ENCODE assay signal across 10 cellular contexts in genomic region chr13:42275098-42275471, GRCh38. TPM values are rescaled to one million over a fixed set of nuclear protein-coding genes. Genes with fewer than 3 reads are reported as not detected.
A peak's percentile ranks its signal among the peaks of the same experiment; 100 is the strongest.
DNase-seq lines count a peak whose midpoint lies in the region; ATAC-seq and TF ChIP-seq lines count a peak whose summit lies in the region.
"Had no signal": no experiment of that assay in that cellular context is flagged by ENCODE, and none has a peak within 500 bp of the region (broad histone marks: within the 10 kb centered on the region; RNA-seq: fewer than 3 reads in every experiment).

No MANE protein-coding gene starts in this region.

- peaks cover 7% of the 10 kb centered on the region; the same call in 1 of the 2 replicates for H4K20me1 ChIP-seq in DOHH2 (ENCODE audit: control insufficient read depth, insufficient read depth, low read depth, low read length)

- H3K9me3 Mint-ChIP-seq in activated T-helper 1 cell treated with anti-CD3 and anti-CD28 coated beads, Interleukin-12 subunit alpha, Interleukin-12 subunit beta, Interleukin-2, Interleukin-4 antibody, amounts not matched to agents 30 ng/mL and 10 ng/mL and 1 ng/mL, durations not matched to agents 14 hours and 24 hours and 36 hours: peaks cover 9% of the 10 kb centered on the region

- H3K79me2 ChIP-seq in DOHH2 (ENCODE audit: control insufficient read depth, low read length): peaks cover 80% of the 10 kb centered on the region

- H3K27ac Mint-ChIP-seq in activated T-helper 1 cell treated with anti-CD3 and anti-CD28 coated beads, Interleukin-12 subunit alpha, Interleukin-12 subunit beta, Interleukin-2, Interleukin-4 antibody, amounts not matched to agents 30 ng/mL and 10 ng/mL and 1 ng/mL, durations not matched to agents 14 hours and 24 hours and 36 hours: peak overlapping the region; percentile 89

- H3K4me1 Mint-ChIP-seq in activated T-helper 1 cell treated with anti-CD3 and anti-CD28 coated beads, Interleukin-12 subunit alpha, Interleukin-12 subunit beta, Interleukin-2, Interleukin-4 antibody, amounts not matched to agents 30 ng/mL and 10 ng/mL and 1 ng/mL, durations not matched to agents 14 hours and 24 hours and 36 hours (ENCODE audit: low read depth): peaks cover 59% of the 10 kb centered on the region

- H3K9me2 ChIP-seq in DOHH2 (replicated peaks; ENCODE audit: control insufficient read depth, low read length): no peaks in the 10 kb centered on the region

- H3K27me3 Mint-ChIP-seq in activated T-helper 1 cell treated with anti-CD3 and anti-CD28 coated beads, Interleukin-12 subunit alpha, Interleukin-12 subunit beta, Interleukin-2, Interleukin-4 antibody, amounts not matched to agents 30 ng/mL and 10 ng/mL and 1 ng/mL, durations not matched to agents 14 hours and 24 hours and 36 hours (ENCODE audit: insufficient read depth): no peaks in the 10 kb centered on the region

- no peak for TF ChIP-seq CTCF in DOHH2 (IDR thresholded peaks at IDR 0.05; ENCODE audit: low read depth, low read length, poor library complexity, severe bottlenecking)

- H3K4me3 ChIP-seq in DOHH2 (ENCODE audit: low read length): peak overlapping the region; percentile 96

- no peak overlapping the region for H3K27ac ChIP-seq in DOHH2 (ENCODE audit: low read depth, low read length)
- H3K27ac ChIP-seq: KMS-11 had no signal

- H3F3A ChIP-seq in DOHH2 (ENCODE audit: control insufficient read depth, insufficient read depth): no peaks in the 10 kb centered on the region

- peak; percentile 28 for ATAC-seq in GM18907 (IDR thresholded peaks at IDR 0.05; ENCODE audit: unreplicated experiment)
- ATAC-seq in HG03159 (IDR thresholded peaks at IDR 0.05; ENCODE audit: unreplicated experiment): peak; percentile 43

- no peak for DNase-seq in activated T-helper 1 cell treated with anti-CD3 and anti-CD28 coated beads, Interleukin-12 subunit alpha, Interleukin-12 subunit beta, Interleukin-2, Interleukin-4 antibody, amounts not matched to agents 30 ng/mL and 10 ng/mL and 1 ng/mL, durations not matched to agents 14 hours and 24 hours and 36 hours (ENCODE audit: low spot score)
- DNase-seq in central memory CD4-positive, alpha-beta T cell: no peak
- DNase-seq in dermis blood vessel endothelial cell: no peak
- DNase-seq in NCI-H345 (lab: John Stamatoyannopoulos, UW): no peak
- no peak for DNase-seq in NCI-H1105 (lab: John Stamatoyannopoulos, UW)
- DNase-seq: activated CD4-positive, CD25-positive, alpha-beta regulatory T cell treated with anti-CD3 and anti-CD28 coated beads, Interleukin-2, amount 50 U/mL, for 72 hours had no signal

- H3K4me1 ChIP-seq in DOHH2 (ENCODE audit: control insufficient read depth, low read length): peaks cover 72% of the 10 kb centered on the region

- H3K4me2 ChIP-seq in DOHH2 (ENCODE audit: low read length): peak overlapping the region; percentile 84
- H3K4me2 ChIP-seq: KMS-11 had no signal

- intact Hi-C loops in activated T-helper 1 cell treated with anti-CD3 and anti-CD28 coated beads, Interleukin-12 subunit alpha, Interleukin-12 subunit beta, Interleukin-2, Interleukin-4 antibody, amounts not matched to agents 30 ng/mL and 10 ng/mL and 1 ng/mL, durations not matched to agents 14 hours and 24 hours and 36 hours (cut with micrococcal nuclease): loop anchor here (1.0 to 10.0 kb wide), 6 partner anchors 37 to 820 kb away; partner anchors contain the start of genes RGCC and TNFSF11

- peaks cover 25% of the 10 kb centered on the region for H3K36me3 Mint-ChIP-seq in activated T-helper 1 cell treated with anti-CD3 and anti-CD28 coated beads, Interleukin-12 subunit alpha, Interleukin-12 subunit beta, Interleukin-2, Interleukin-4 antibody, amounts not matched to agents 30 ng/mL and 10 ng/mL and 1 ng/mL, durations not matched to agents 14 hours and 24 hours and 36 hours (ENCODE audit: low read depth)

- H3K27me3 ChIP-seq in DOHH2 (ENCODE audit: control insufficient read depth, low read length): no peaks in the 10 kb centered on the region

- H3K36me3 ChIP-seq in DOHH2 (ENCODE audit: control insufficient read depth, low read length): peaks cover 35% of the 10 kb centered on the region

- H3K4me3 Mint-ChIP-seq in activated T-helper 1 cell treated with anti-CD3 and anti-CD28 coated beads, Interleukin-12 subunit alpha, Interleukin-12 subunit beta, Interleukin-2, Interleukin-4 antibody, amounts not matched to agents 30 ng/mL and 10 ng/mL and 1 ng/mL, durations not matched to agents 14 hours and 24 hours and 36 hours: peak overlapping the region; percentile 48

- no peaks in the 10 kb centered on the region for H3K9me3 ChIP-seq in DOHH2 (ENCODE audit: control insufficient read depth, insufficient read depth, low read length)

RNA-seq across cellular contexts. Expression of gene AKAP11, which starts 3.1 kb away (rescaled TPM):
- 31.7 and 32.1 TPM in 2 replicates for total RNA-seq in activated T-helper 1 cell treated with anti-CD3 and anti-CD28 coated beads, Interleukin-12 subunit alpha, Interleukin-12 subunit beta, Interleukin-2, Interleukin-4 antibody, amounts not matched to agents 30 ng/mL and 10 ng/mL and 1 ng/mL, durations not matched to agents 14 hours and 24 hours and 36 hours
- total RNA-seq in dermis blood vessel endothelial cell: 22.5 and 36.7 TPM in 2 replicates
